Comparison of ENCODE assay signal across 10 cellular contexts in genomic region chr17:21348081-21348925, GRCh38. TPM values are rescaled to one million over a fixed set of nuclear protein-coding genes. Genes with fewer than 3 reads are reported as not detected.
DNase-seq lines count a peak whose midpoint lies in the region; ATAC-seq and TF ChIP-seq lines count a peak whose summit lies in the region.
"Not testable (repeated sequence)": the region's sequence is repeated elsewhere in the genome, so short reads cannot be mapped to it uniquely, and the experiment has no call there.
"Had no signal": no experiment of that assay in that cellular context is flagged by ENCODE, and none has a peak within 500 bp of the region (broad histone marks: within the 10 kb centered on the region; RNA-seq: fewer than 3 reads in every experiment).

No MANE protein-coding gene starts in this region.

- peak overlapping the region in 6 of 7 donors; percentile 20 to 90 (median 72) for H3K27ac Mint-ChIP-seq in CD14-positive monocyte
- not testable (repeated sequence) for H3K27ac Mint-ChIP-seq in central memory CD8-positive, alpha-beta T cell (ENCODE audit: low read depth)

- H3K9me3 Mint-ChIP-seq in CD14-positive monocyte; central memory CD8-positive, alpha-beta T cell: not testable (repeated sequence)

- not testable (repeated sequence) for H3K4me3 Mint-ChIP-seq in CD14-positive monocyte; central memory CD8-positive, alpha-beta T cell

- not testable (repeated sequence) for H3K36me3 Mint-ChIP-seq in CD14-positive monocyte; central memory CD8-positive, alpha-beta T cell (ENCODE audit: insufficient read depth)

- not testable (repeated sequence) for DNase-seq in CD14-positive monocyte (ENCODE audit: low spot score); central memory CD8-positive, alpha-beta T cell (ENCODE audit: low spot score in 2 of 2); omental fat pad (ENCODE audit: low spot score)

- intact Hi-C loops in CD14-positive monocyte (cut with micrococcal nuclease) = not testable (repeated sequence)

- not testable (repeated sequence) for H3K27me3 Mint-ChIP-seq in CD14-positive monocyte (ENCODE audit: low read depth in 3 of 3); central memory CD8-positive, alpha-beta T cell

- H3K4me1 Mint-ChIP-seq in CD14-positive monocyte; central memory CD8-positive, alpha-beta T cell: not testable (repeated sequence)

- peak; percentile 64 for ATAC-seq in GM18907 (IDR thresholded peaks at IDR 0.05; ENCODE audit: unreplicated experiment)
- peak; percentile 58 for ATAC-seq in GM21619 (IDR thresholded peaks at IDR 0.05; ENCODE audit: unreplicated experiment)
- peak; percentile 40 for ATAC-seq in HG03025 (IDR thresholded peaks at IDR 0.05; ENCODE audit: low FRiP score, unreplicated experiment)
- ATAC-seq in HG03521 (IDR thresholded peaks at IDR 0.05; ENCODE audit: unreplicated experiment) = peak; percentile 48
- peak; percentile 7 for ATAC-seq in SK-N-SH treated with all-trans-retinoic acid at 6 μM for 48 hours
- ATAC-seq in central memory CD8-positive, alpha-beta T cell (replicated peaks; ENCODE audit: extremely low read depth, poor library complexity, severe bottlenecking) = peak; percentile 55
- ATAC-seq in omental fat pad (ENCODE audit: low FRiP score) = peak; percentile 23

- not testable (repeated sequence) for TF ChIP-seq CTCF in CD14-positive monocyte (IDR thresholded peaks at IDR 0.05); omental fat pad (IDR thresholded peaks at IDR 0.05)

RNA-seq across cellular contexts. Expression of gene KCNJ12, which starts 27.9 kb away (rescaled TPM):
- polyA plus RNA-seq in CD14-positive monocyte = not detected
- 1 to 10 TPM; 1.5 to 3.2 (median 2.5) TPM for total RNA-seq in omental fat pad
- total RNA-seq: activated CD8-positive, alpha-beta memory T cell treated with anti-CD3 and anti-CD28 coated beads for 36 hours; natural killer cell treated with Interleukin-12 subunit alpha and Interleukin-12 subunit beta and Interleukin-15 and Interleukin-18, amount 100 ng/mL, for 72 hours had no signal

Comparison
In these comparisons a context has a peak if more than half of its experiments do, and no peak if none do; other contexts are left out.
1. ATAC-seq: peak in every context shown above with its lines; median percentile 64 in GM18907; 58 in GM21619; 55 in central memory CD8-positive, alpha-beta T cell; 48 in HG03521; 40 in HG03025; 23 in omental fat pad; 7 in SK-N-SH treated with all-trans-retinoic acid at 6 μM for 48 hours.